ENCODE assay signal across 20 cellular contexts in genomic region chr1:20899154-20899972, GRCh38.
"Had no signal": no experiment of that assay in that cellular context is flagged by ENCODE, and none has a peak within 500 bp of the region (broad histone marks: within the 10 kb centered on the region; RNA-seq: fewer than 3 reads in every experiment).

No MANE protein-coding gene starts in this region.

- H3K9me3 Mint-ChIP-seq: activated CD8-positive, alpha-beta T cell treated with anti-CD3 and anti-CD28 coated beads for 36 hours; activated naive CD4-positive, alpha-beta T cell treated with anti-CD3 and anti-CD28 coated beads, Interleukin-2, amount 10 ng/mL, durations not matched to agents 7 days and 5 days; activated naive CD8-positive, alpha-beta T cell treated with anti-CD3 and anti-CD28 coated beads, Interleukin-2, amount 10 ng/mL, durations not matched to agents 7 days and 5 days; activated T-cell treated with anti-CD3 and anti-CD28 coated beads, Interleukin-2, amount 50 U/mL, for 72 hours; activated T-helper 2 cell treated with anti-CD3 and anti-CD28 coated beads, Interferon-gamma antibody, Interleukin-2, Interleukin-4, amounts not matched to agents 10 μg/mL and 5 μg/mL and 100 μg/mL, durations not matched to agents 14 hours and 24 hours and 36 hours; T-helper 2 cell treated with Interferon-gamma antibody and Interleukin-4, amounts not matched to agents 5 μg/mL and 100 μg/mL, for 36 hours had no signal

- H3K4me3 ChIP-seq: adrenal gland had no signal

- H3K4me3 Mint-ChIP-seq: activated CD8-positive, alpha-beta T cell treated with anti-CD3 and anti-CD28 coated beads for 36 hours; activated naive CD4-positive, alpha-beta T cell treated with anti-CD3 and anti-CD28 coated beads, Interleukin-2, amount 10 ng/mL, durations not matched to agents 7 days and 5 days; activated naive CD8-positive, alpha-beta T cell treated with anti-CD3 and anti-CD28 coated beads, Interleukin-2, amount 10 ng/mL, durations not matched to agents 7 days and 5 days; activated T-cell treated with anti-CD3 and anti-CD28 coated beads, Interleukin-2, amount 50 U/mL, for 72 hours; T-helper 2 cell treated with Interferon-gamma antibody and Interleukin-4, amounts not matched to agents 5 μg/mL and 100 μg/mL, for 36 hours had no signal

- H3K27ac ChIP-seq: adrenal gland, KMS-11 had no signal

- H3K27ac Mint-ChIP-seq: activated CD8-positive, alpha-beta T cell treated with anti-CD3 and anti-CD28 coated beads for 36 hours; activated naive CD4-positive, alpha-beta T cell treated with anti-CD3 and anti-CD28 coated beads, Interleukin-2, amount 10 ng/mL, durations not matched to agents 7 days and 5 days; activated naive CD8-positive, alpha-beta T cell treated with anti-CD3 and anti-CD28 coated beads, Interleukin-2, amount 10 ng/mL, durations not matched to agents 7 days and 5 days; activated T-cell treated with anti-CD3 and anti-CD28 coated beads, Interleukin-2, amount 50 U/mL, for 72 hours; activated T-helper 2 cell treated with anti-CD3 and anti-CD28 coated beads, Interferon-gamma antibody, Interleukin-2, Interleukin-4, amounts not matched to agents 10 μg/mL and 5 μg/mL and 100 μg/mL, durations not matched to agents 14 hours and 24 hours and 36 hours; T-helper 2 cell treated with Interferon-gamma antibody and Interleukin-4, amounts not matched to agents 5 μg/mL and 100 μg/mL, for 36 hours had no signal

- H3K4me1 Mint-ChIP-seq: activated naive CD4-positive, alpha-beta T cell treated with anti-CD3 and anti-CD28 coated beads, Interleukin-2, amount 10 ng/mL, durations not matched to agents 7 days and 5 days; activated naive CD8-positive, alpha-beta T cell treated with anti-CD3 and anti-CD28 coated beads, Interleukin-2, amount 10 ng/mL, durations not matched to agents 7 days and 5 days had no signal

- H3K9me3 ChIP-seq: adrenal gland, SK-N-SH had no signal

- DNase-seq: activated CD4-positive, alpha-beta T cell treated with anti-CD3 and anti-CD28 coated beads for 4 hours; activated CD8-positive, alpha-beta memory T cell treated with anti-CD3 and anti-CD28 coated beads, Interleukin-2, amount 50 U/mL, for 4 hours; activated CD8-positive, alpha-beta T cell treated with anti-CD3 and anti-CD28 coated beads for 36 hours; activated gamma-delta T cell treated with Interleukin-2 at 50 U/mL for 16 hours; activated naive CD4-positive, alpha-beta T cell treated with anti-CD3 and anti-CD28 coated beads, Interleukin-2, amount 10 ng/mL, durations not matched to agents 7 days and 5 days; activated naive CD8-positive, alpha-beta T cell treated with anti-CD3 and anti-CD28 coated beads, Interleukin-2, amount 10 ng/mL, durations not matched to agents 7 days and 5 days; activated T-cell treated with anti-CD3 and anti-CD28 coated beads, Interleukin-2, amount 50 U/mL, for 72 hours; adrenal gland; anterior cingulate cortex; caudate nucleus; MM.1S; NCI-H1105; NCI-H1436; NCI-H187; NCI-H2081; NCI-H524; SK-N-SH had no signal

- H3K27me3 Mint-ChIP-seq: activated CD8-positive, alpha-beta T cell treated with anti-CD3 and anti-CD28 coated beads for 36 hours; activated naive CD4-positive, alpha-beta T cell treated with anti-CD3 and anti-CD28 coated beads, Interleukin-2, amount 10 ng/mL, durations not matched to agents 7 days and 5 days; activated naive CD8-positive, alpha-beta T cell treated with anti-CD3 and anti-CD28 coated beads, Interleukin-2, amount 10 ng/mL, durations not matched to agents 7 days and 5 days had no signal

- H3K36me3 Mint-ChIP-seq: activated naive CD4-positive, alpha-beta T cell treated with anti-CD3 and anti-CD28 coated beads, Interleukin-2, amount 10 ng/mL, durations not matched to agents 7 days and 5 days had no signal

- H3K27me3 ChIP-seq: adrenal gland had no signal
